1 cellular context compared by ENCODE assay signal in the genomic region with DNA sequence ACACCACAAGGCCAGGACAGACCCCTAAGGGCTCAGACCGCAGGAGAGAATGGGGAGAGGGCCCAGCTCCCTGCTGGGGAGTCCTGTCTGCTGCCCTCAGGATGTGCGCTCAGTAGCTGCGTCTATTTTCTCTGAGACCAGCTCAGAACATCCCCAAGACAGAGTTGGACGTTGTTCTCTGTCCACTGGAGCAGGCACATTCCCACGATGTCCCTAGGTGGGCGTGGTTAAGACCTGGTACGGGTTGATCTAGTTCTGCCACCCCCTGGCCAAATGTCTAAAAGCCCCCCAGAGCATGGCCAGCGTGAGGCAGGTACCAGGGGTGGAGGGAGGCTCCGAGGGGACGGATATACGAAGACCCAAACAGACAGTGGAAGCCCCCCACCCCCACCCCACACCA.
TF ChIP-seq lines count a peak whose summit lies in the region.

No MANE protein-coding gene starts in this region.

TF ChIP-seq in K562, 482 proteins besides CTCF, POLR2A, EP300 and RAD21 (continued from another document):
- TF ChIP-seq, protein P1, sequence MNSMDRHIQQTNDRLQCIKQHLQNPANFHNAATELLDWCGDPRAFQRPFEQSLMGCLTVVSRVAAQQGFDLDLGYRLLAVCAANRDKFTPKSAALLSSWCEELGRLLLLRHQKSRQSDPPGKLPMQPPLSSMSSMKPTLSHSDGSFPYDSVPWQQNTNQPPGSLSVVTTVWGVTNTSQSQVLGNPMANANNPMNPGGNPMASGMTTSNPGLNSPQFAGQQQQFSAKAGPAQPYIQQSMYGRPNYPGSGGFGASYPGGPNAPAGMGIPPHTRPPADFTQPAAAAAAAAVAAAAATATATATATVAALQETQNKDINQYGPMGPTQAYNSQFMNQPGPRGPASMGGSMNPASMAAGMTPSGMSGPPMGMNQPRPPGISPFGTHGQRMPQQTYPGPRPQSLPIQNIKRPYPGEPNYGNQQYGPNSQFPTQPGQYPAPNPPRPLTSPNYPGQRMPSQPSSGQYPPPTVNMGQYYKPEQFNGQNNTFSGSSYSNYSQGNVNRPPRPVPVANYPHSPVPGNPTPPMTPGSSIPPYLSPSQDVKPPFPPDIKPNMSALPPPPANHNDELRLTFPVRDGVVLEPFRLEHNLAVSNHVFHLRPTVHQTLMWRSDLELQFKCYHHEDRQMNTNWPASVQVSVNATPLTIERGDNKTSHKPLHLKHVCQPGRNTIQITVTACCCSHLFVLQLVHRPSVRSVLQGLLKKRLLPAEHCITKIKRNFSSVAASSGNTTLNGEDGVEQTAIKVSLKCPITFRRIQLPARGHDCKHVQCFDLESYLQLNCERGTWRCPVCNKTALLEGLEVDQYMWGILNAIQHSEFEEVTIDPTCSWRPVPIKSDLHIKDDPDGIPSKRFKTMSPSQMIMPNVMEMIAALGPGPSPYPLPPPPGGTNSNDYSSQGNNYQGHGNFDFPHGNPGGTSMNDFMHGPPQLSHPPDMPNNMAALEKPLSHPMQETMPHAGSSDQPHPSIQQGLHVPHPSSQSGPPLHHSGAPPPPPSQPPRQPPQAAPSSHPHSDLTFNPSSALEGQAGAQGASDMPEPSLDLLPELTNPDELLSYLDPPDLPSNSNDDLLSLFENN (IDR thresholded peaks at IDR 0.05; ENCODE audit: low read depth in 2 of 2, low read length in 2 of 2): no peak
- TF ChIP-seq IRF2 (CRISPR knock-in tag; IDR thresholded peaks at IDR 0.05) (no peak), CCAR2 (IDR thresholded peaks at IDR 0.05; ENCODE audit: low read depth, low read length) (no peak), HDAC2 (IDR thresholded peaks at IDR 0.05) (no peak)
- TF ChIP-seq, protein P2, sequence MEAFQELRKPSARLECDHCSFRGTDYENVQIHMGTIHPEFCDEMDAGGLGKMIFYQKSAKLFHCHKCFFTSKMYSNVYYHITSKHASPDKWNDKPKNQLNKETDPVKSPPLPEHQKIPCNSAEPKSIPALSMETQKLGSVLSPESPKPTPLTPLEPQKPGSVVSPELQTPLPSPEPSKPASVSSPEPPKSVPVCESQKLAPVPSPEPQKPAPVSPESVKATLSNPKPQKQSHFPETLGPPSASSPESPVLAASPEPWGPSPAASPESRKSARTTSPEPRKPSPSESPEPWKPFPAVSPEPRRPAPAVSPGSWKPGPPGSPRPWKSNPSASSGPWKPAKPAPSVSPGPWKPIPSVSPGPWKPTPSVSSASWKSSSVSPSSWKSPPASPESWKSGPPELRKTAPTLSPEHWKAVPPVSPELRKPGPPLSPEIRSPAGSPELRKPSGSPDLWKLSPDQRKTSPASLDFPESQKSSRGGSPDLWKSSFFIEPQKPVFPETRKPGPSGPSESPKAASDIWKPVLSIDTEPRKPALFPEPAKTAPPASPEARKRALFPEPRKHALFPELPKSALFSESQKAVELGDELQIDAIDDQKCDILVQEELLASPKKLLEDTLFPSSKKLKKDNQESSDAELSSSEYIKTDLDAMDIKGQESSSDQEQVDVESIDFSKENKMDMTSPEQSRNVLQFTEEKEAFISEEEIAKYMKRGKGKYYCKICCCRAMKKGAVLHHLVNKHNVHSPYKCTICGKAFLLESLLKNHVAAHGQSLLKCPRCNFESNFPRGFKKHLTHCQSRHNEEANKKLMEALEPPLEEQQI (IDR thresholded peaks at IDR 0.05): no peak
